ENCODE assay signal across 34 cellular contexts in the genomic region with DNA sequence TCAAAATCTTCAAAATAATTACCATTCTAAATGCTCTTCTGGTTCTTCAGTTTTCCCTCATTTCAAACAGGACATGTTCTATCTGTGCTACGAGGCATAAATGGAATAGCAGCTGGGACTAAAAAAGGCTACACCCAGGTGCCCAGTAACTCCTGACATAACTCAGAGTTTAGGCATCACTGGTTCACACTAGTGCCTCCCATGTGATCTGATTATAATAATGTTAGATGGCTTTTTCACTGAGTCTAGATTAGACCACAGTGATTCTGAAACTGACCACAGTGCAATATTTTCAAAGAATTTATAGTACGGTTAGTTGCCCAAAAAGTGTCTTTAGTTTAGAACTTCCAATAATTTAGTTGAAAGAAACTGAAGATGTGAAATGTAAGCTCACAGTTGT.
"Had no signal": no experiment of that assay in that cellular context is flagged by ENCODE, and none has a peak within 500 bp of the region (broad histone marks: within the 10 kb centered on the region; RNA-seq: fewer than 3 reads in every experiment).

No MANE protein-coding gene starts in this region.

- DNase-seq: activated CD4-positive, alpha-beta memory T cell treated with anti-CD3 and anti-CD28 coated beads for 36 hours; activated CD4-positive, alpha-beta T cell treated with anti-CD3 and anti-CD28 coated beads for 36 hours; activated CD4-positive, alpha-beta T cell treated with anti-CD3 and anti-CD28 coated beads, Interleukin-2, amount 10 ng/mL, durations not matched to agents 24 days and 14 days; activated CD4-positive, CD25-positive, alpha-beta regulatory T cell; activated CD4-positive, CD25-positive, alpha-beta regulatory T cell treated with anti-CD3 and anti-CD28 coated beads, Interleukin-2, amount 50 U/mL, for 72 hours; activated CD8-positive, alpha-beta memory T cell treated with anti-CD3 and anti-CD28 coated beads, Interleukin-2, amount 10 ng/mL, durations not matched to agents 7 days and 5 days; activated CD8-positive, alpha-beta memory T cell treated with anti-CD3 and anti-CD28 coated beads, Interleukin-2, amount 50 U/mL, for 4 hours; activated CD8-positive, alpha-beta T cell treated with anti-CD3 and anti-CD28 coated beads, Interleukin-2, amount 10 ng/mL, durations not matched to agents 7 days and 5 days; activated effector memory CD4-positive, alpha-beta T cell treated with anti-CD3 and anti-CD28 coated beads, Interleukin-2, amount 50 U/mL, for 16 hours; activated naive CD4-positive, alpha-beta T cell treated with anti-CD3 and anti-CD28 coated beads for 36 hours; activated naive CD8-positive, alpha-beta T cell treated with anti-CD3 and anti-CD28 coated beads for 36 hours; activated naive CD8-positive, alpha-beta T cell treated with anti-CD3 and anti-CD28 coated beads, Interleukin-2, amount 50 U/mL, for 24 hours; activated T-cell treated with anti-CD3 and anti-CD28 coated beads, Interleukin-2, amount 50 U/mL, for 1 hour; activated T-cell treated with anti-CD3 and anti-CD28 coated beads, Interleukin-2, amount 50 U/mL, for 48 hours; adrenal gland; amygdala; aorta; body of pancreas; caudate nucleus; cortex of kidney; dermis blood vessel endothelial cell; effector CD4-positive, alpha-beta T cell; effector memory CD8-positive, alpha-beta T cell; erythroblast; foreskin keratinocyte; gastrocnemius medialis; glutamatergic neuron; heart left ventricle; T-helper 2 cell had no signal

- H3K36me3 ChIP-seq: adrenal gland, esophagus muscularis mucosa, gastrocnemius medialis, heart left ventricle had no signal

- FAIRE-seq: colon had no signal

- H3K9me3 ChIP-seq: adrenal gland, body of pancreas, esophagus muscularis mucosa, gastrocnemius medialis, heart left ventricle had no signal

- H3K4me1 ChIP-seq: body of pancreas, esophagus muscularis mucosa, foreskin keratinocyte, gastrocnemius medialis, heart left ventricle had no signal

- H3K4me3 ChIP-seq: adrenal gland, body of pancreas, esophagus muscularis mucosa, gastrocnemius medialis, heart left ventricle had no signal

- H3K4me3 Mint-ChIP-seq: activated CD4-positive, alpha-beta memory T cell treated with anti-CD3 and anti-CD28 coated beads for 36 hours; activated CD4-positive, alpha-beta T cell treated with anti-CD3 and anti-CD28 coated beads for 36 hours; activated CD4-positive, alpha-beta T cell treated with anti-CD3 and anti-CD28 coated beads, Interleukin-2, amount 10 ng/mL, durations not matched to agents 24 days and 14 days; activated CD8-positive, alpha-beta memory T cell treated with anti-CD3 and anti-CD28 coated beads, Interleukin-2, amount 10 ng/mL, durations not matched to agents 7 days and 5 days; activated CD8-positive, alpha-beta T cell treated with anti-CD3 and anti-CD28 coated beads, Interleukin-2, amount 10 ng/mL, durations not matched to agents 7 days and 5 days; activated naive CD4-positive, alpha-beta T cell treated with anti-CD3 and anti-CD28 coated beads for 36 hours; activated naive CD4-positive, alpha-beta T cell treated with anti-CD3 and anti-CD28 coated beads, Interleukin-2, amount 50 U/mL, for 24 hours; activated naive CD8-positive, alpha-beta T cell treated with anti-CD3 and anti-CD28 coated beads for 36 hours; activated naive CD8-positive, alpha-beta T cell treated with anti-CD3 and anti-CD28 coated beads, Interleukin-2, amount 50 U/mL, for 24 hours; activated T-helper 1 cell treated with anti-CD3 and anti-CD28 coated beads, Interleukin-12 subunit alpha, Interleukin-12 subunit beta, Interleukin-2, Interleukin-4 antibody, amounts not matched to agents 30 ng/mL and 10 ng/mL and 1 ng/mL, durations not matched to agents 14 hours and 24 hours and 36 hours; effector memory CD8-positive, alpha-beta T cell had no signal

- H3K27me3 ChIP-seq: adrenal gland, body of pancreas, esophagus muscularis mucosa, foreskin keratinocyte, gastrocnemius medialis, heart left ventricle had no signal

- H3K27me3 Mint-ChIP-seq: activated CD4-positive, alpha-beta memory T cell treated with anti-CD3 and anti-CD28 coated beads for 36 hours; activated naive CD8-positive, alpha-beta T cell treated with anti-CD3 and anti-CD28 coated beads, Interleukin-2, amount 50 U/mL, for 24 hours had no signal

- H3K4me1 Mint-ChIP-seq: activated CD4-positive, alpha-beta T cell treated with anti-CD3 and anti-CD28 coated beads for 36 hours; activated CD4-positive, alpha-beta T cell treated with anti-CD3 and anti-CD28 coated beads, Interleukin-2, amount 10 ng/mL, durations not matched to agents 24 days and 14 days; activated CD8-positive, alpha-beta memory T cell treated with anti-CD3 and anti-CD28 coated beads, Interleukin-2, amount 10 ng/mL, durations not matched to agents 7 days and 5 days; activated naive CD4-positive, alpha-beta T cell treated with anti-CD3 and anti-CD28 coated beads, Interleukin-2, amount 50 U/mL, for 24 hours; activated naive CD8-positive, alpha-beta T cell treated with anti-CD3 and anti-CD28 coated beads for 36 hours; activated naive CD8-positive, alpha-beta T cell treated with anti-CD3 and anti-CD28 coated beads, Interleukin-2, amount 50 U/mL, for 24 hours had no signal

- ATAC-seq: activated CD4-positive, alpha-beta T cell treated with anti-CD3 and anti-CD28 coated beads for 36 hours; activated CD8-positive, alpha-beta memory T cell treated with anti-CD3 and anti-CD28 coated beads, Interleukin-2, amount 10 ng/mL, durations not matched to agents 7 days and 5 days; activated CD8-positive, alpha-beta T cell treated with anti-CD3 and anti-CD28 coated beads, Interleukin-2, amount 10 ng/mL, durations not matched to agents 7 days and 5 days; activated naive CD8-positive, alpha-beta T cell treated with anti-CD3 and anti-CD28 coated beads, Interleukin-2, amount 50 U/mL, for 24 hours; body of pancreas; effector memory CD8-positive, alpha-beta T cell; foreskin keratinocyte; gastrocnemius medialis; heart left ventricle had no signal

- H3K27ac Mint-ChIP-seq: activated CD4-positive, alpha-beta memory T cell treated with anti-CD3 and anti-CD28 coated beads for 36 hours; activated CD4-positive, alpha-beta T cell treated with anti-CD3 and anti-CD28 coated beads for 36 hours; activated CD4-positive, alpha-beta T cell treated with anti-CD3 and anti-CD28 coated beads, Interleukin-2, amount 10 ng/mL, durations not matched to agents 24 days and 14 days; activated CD8-positive, alpha-beta memory T cell treated with anti-CD3 and anti-CD28 coated beads, Interleukin-2, amount 10 ng/mL, durations not matched to agents 7 days and 5 days; activated CD8-positive, alpha-beta T cell treated with anti-CD3 and anti-CD28 coated beads, Interleukin-2, amount 10 ng/mL, durations not matched to agents 7 days and 5 days; activated naive CD4-positive, alpha-beta T cell treated with anti-CD3 and anti-CD28 coated beads for 36 hours; activated naive CD4-positive, alpha-beta T cell treated with anti-CD3 and anti-CD28 coated beads, Interleukin-2, amount 50 U/mL, for 24 hours; activated naive CD8-positive, alpha-beta T cell treated with anti-CD3 and anti-CD28 coated beads for 36 hours; activated naive CD8-positive, alpha-beta T cell treated with anti-CD3 and anti-CD28 coated beads, Interleukin-2, amount 50 U/mL, for 24 hours; activated T-helper 1 cell treated with anti-CD3 and anti-CD28 coated beads, Interleukin-12 subunit alpha, Interleukin-12 subunit beta, Interleukin-2, Interleukin-4 antibody, amounts not matched to agents 30 ng/mL and 10 ng/mL and 1 ng/mL, durations not matched to agents 14 hours and 24 hours and 36 hours; activated T-helper 2 cell treated with anti-CD3 and anti-CD28 coated beads, Interferon-gamma antibody, Interleukin-2, Interleukin-4, amounts not matched to agents 10 μg/mL and 5 μg/mL and 100 μg/mL, durations not matched to agents 14 hours and 24 hours and 36 hours; effector memory CD8-positive, alpha-beta T cell had no signal

- H3K9me3 Mint-ChIP-seq: activated CD4-positive, alpha-beta memory T cell treated with anti-CD3 and anti-CD28 coated beads for 36 hours; activated CD4-positive, alpha-beta T cell treated with anti-CD3 and anti-CD28 coated beads, Interleukin-2, amount 10 ng/mL, durations not matched to agents 24 days and 14 days; activated naive CD4-positive, alpha-beta T cell treated with anti-CD3 and anti-CD28 coated beads for 36 hours; activated naive CD8-positive, alpha-beta T cell treated with anti-CD3 and anti-CD28 coated beads for 36 hours; activated T-helper 1 cell treated with anti-CD3 and anti-CD28 coated beads, Interleukin-12 subunit alpha, Interleukin-12 subunit beta, Interleukin-2, Interleukin-4 antibody, amounts not matched to agents 30 ng/mL and 10 ng/mL and 1 ng/mL, durations not matched to agents 14 hours and 24 hours and 36 hours; activated T-helper 2 cell treated with anti-CD3 and anti-CD28 coated beads, Interferon-gamma antibody, Interleukin-2, Interleukin-4, amounts not matched to agents 10 μg/mL and 5 μg/mL and 100 μg/mL, durations not matched to agents 14 hours and 24 hours and 36 hours had no signal

- H3K36me3 Mint-ChIP-seq: activated CD4-positive, alpha-beta memory T cell treated with anti-CD3 and anti-CD28 coated beads for 36 hours; activated CD8-positive, alpha-beta memory T cell treated with anti-CD3 and anti-CD28 coated beads, Interleukin-2, amount 10 ng/mL, durations not matched to agents 7 days and 5 days; activated naive CD4-positive, alpha-beta T cell treated with anti-CD3 and anti-CD28 coated beads, Interleukin-2, amount 50 U/mL, for 24 hours; activated naive CD8-positive, alpha-beta T cell treated with anti-CD3 and anti-CD28 coated beads for 36 hours had no signal

- H3K27ac ChIP-seq: adrenal gland, body of pancreas, esophagus muscularis mucosa, foreskin keratinocyte, gastrocnemius medialis, heart left ventricle had no signal
